14 cellular contexts compared by ENCODE assay signal in genomic region chr10:93059975-93060886, GRCh38. TPM values are rescaled to one million over a fixed set of nuclear protein-coding genes. Genes with fewer than 3 reads are reported as not detected.
A peak's percentile ranks its signal among the peaks of the same experiment; 100 is the strongest.
DNase-seq lines count a peak whose midpoint lies in the region; ATAC-seq and TF ChIP-seq lines count a peak whose summit lies in the region.
"Had no signal": no experiment of that assay in that cellular context is flagged by ENCODE, and none has a peak within 500 bp of the region (broad histone marks: within the 10 kb centered on the region; RNA-seq: fewer than 3 reads in every experiment).

A gene with protein sequence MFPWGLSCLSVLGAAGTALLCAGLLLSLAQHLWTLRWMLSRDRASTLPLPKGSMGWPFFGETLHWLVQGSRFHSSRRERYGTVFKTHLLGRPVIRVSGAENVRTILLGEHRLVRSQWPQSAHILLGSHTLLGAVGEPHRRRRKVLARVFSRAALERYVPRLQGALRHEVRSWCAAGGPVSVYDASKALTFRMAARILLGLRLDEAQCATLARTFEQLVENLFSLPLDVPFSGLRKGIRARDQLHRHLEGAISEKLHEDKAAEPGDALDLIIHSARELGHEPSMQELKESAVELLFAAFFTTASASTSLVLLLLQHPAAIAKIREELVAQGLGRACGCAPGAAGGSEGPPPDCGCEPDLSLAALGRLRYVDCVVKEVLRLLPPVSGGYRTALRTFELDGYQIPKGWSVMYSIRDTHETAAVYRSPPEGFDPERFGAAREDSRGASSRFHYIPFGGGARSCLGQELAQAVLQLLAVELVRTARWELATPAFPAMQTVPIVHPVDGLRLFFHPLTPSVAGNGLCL (plus strand): TSS chr10:93060798. CDS start chr10:93061264, 466 bp downstream.

- peaks cover 97% of the 10 kb centered on the region for H3K27me3 ChIP-seq in cardiac muscle cell
- peaks cover 9 to 13% of the 10 kb centered on the region in 2 donors for H3K27me3 ChIP-seq in right atrium auricular region
- peaks cover 53% of the 10 kb centered on the region for H3K27me3 ChIP-seq in mesendoderm (ENCODE audit: insufficient read depth, low read length, poor library complexity)
- H3K27me3 ChIP-seq in aorta (ENCODE audit: control insufficient read depth in 1 of 2, insufficient read depth in 2 of 2, low read length in 1 of 2): no peaks in the 10 kb centered on the region
- H3K27me3 ChIP-seq: pancreas had no signal

- H3K27ac ChIP-seq in cardiac muscle cell: no peak within 1 kb of the TSS
- no peak within 1 kb of the TSS for H3K27ac ChIP-seq in right atrium auricular region
- H3K27ac ChIP-seq in mesendoderm (ENCODE audit: low read depth, low read length): no peak within 1 kb of the TSS
- H3K27ac ChIP-seq in aorta (ENCODE audit: low read depth in 1 of 2, low read length in 2 of 2): no peak within 1 kb of the TSS
- H3K27ac ChIP-seq: pancreas had no signal

- H3K18ac ChIP-seq in mesendoderm (ENCODE audit: low read length): no peak within 1 kb of the TSS

- H3K4me2 ChIP-seq in mesendoderm (ENCODE audit: low read length): peak within 1 kb of the TSS; percentile 24

- H3K4ac ChIP-seq in mesendoderm (ENCODE audit: low read depth, low read length): no peak within 1 kb of the TSS

- peaks cover 16% of the 10 kb centered on the region for H3K4me1 Mint-ChIP-seq in chondrocyte (ENCODE audit: low read depth)
- H3K4me1 Mint-ChIP-seq in activated CD8-positive, alpha-beta memory T cell treated with anti-CD3 and anti-CD28 coated beads, Interleukin-2, amount 10 ng/mL, durations not matched to agents 7 days and 5 days: peaks cover 15% of the 10 kb centered on the region

- H3K27me3 Mint-ChIP-seq in chondrocyte (ENCODE audit: low read depth): peaks cover 17% of the 10 kb centered on the region
- peaks cover 37% of the 10 kb centered on the region for H3K27me3 Mint-ChIP-seq in activated CD8-positive, alpha-beta memory T cell treated with anti-CD3 and anti-CD28 coated beads, Interleukin-2, amount 10 ng/mL, durations not matched to agents 7 days and 5 days

- H3K9me3 ChIP-seq in cardiac muscle cell (ENCODE audit: low read depth): no peaks in the 10 kb centered on the region
- no peaks in the 10 kb centered on the region for H3K9me3 ChIP-seq in right atrium auricular region
- no peaks in the 10 kb centered on the region for H3K9me3 ChIP-seq in aorta (ENCODE audit: control insufficient read depth, low read length)
- H3K9me3 ChIP-seq: pancreas had no signal

- H2BK5ac ChIP-seq in mesendoderm (ENCODE audit: low read length): no peak within 1 kb of the TSS

- H3K27ac Mint-ChIP-seq in chondrocyte (ENCODE audit: unreplicated experiment): no peak within 1 kb of the TSS
- no peak within 1 kb of the TSS for H3K27ac Mint-ChIP-seq in activated CD8-positive, alpha-beta memory T cell treated with anti-CD3 and anti-CD28 coated beads, Interleukin-2, amount 10 ng/mL, durations not matched to agents 7 days and 5 days

- no peaks in the 10 kb centered on the region for H3K79me1 ChIP-seq in mesendoderm (ENCODE audit: low read length)

- H3K36me3 Mint-ChIP-seq in chondrocyte (ENCODE audit: low read depth): peaks cover 2% of the 10 kb centered on the region
- peaks cover 1% of the 10 kb centered on the region for H3K36me3 Mint-ChIP-seq in activated CD8-positive, alpha-beta memory T cell treated with anti-CD3 and anti-CD28 coated beads, Interleukin-2, amount 10 ng/mL, durations not matched to agents 7 days and 5 days

- no peak within 1 kb of the TSS for H4K8ac ChIP-seq in mesendoderm (ENCODE audit: low read depth, low read length)

- H4K5ac ChIP-seq in mesendoderm (ENCODE audit: low read length): no peak within 1 kb of the TSS

- no peak within 1 kb of the TSS for H3K9ac ChIP-seq in mesendoderm (ENCODE audit: low read length)

- no peak for TF ChIP-seq CTCF in cardiac muscle cell (IDR thresholded peaks at IDR 0.05; ENCODE audit: low read depth, low read length)
- TF ChIP-seq CTCF in right atrium auricular region (IDR thresholded peaks at IDR 0.05): no peak
- TF ChIP-seq CTCF in chondrocyte (IDR thresholded peaks at IDR 0.05): no peak

- H3K4me3 ChIP-seq in cardiac muscle cell (peak within 1 kb of the TSS; percentile 3), right atrium auricular region (no peak within 1 kb of the TSS), mesendoderm (ENCODE audit: low read length) (no peak within 1 kb of the TSS), aorta (ENCODE audit: low read length in 2 of 2) (no peak within 1 kb of the TSS)

- no peaks in the 10 kb centered on the region for H3K79me2 ChIP-seq in mesendoderm (ENCODE audit: control insufficient read depth, insufficient read depth, low read length)

- no CpG with 5 or more reads among the region's 67 CpGs for WGBS in mesendoderm (ENCODE audit: extremely low coverage, insufficient coverage, low lambda C conversion rate)
- 32 to 42% methylated on average over 65 to 67 of the region's 67 CpGs for WGBS in aorta, 2 donors

- H3K36me3 ChIP-seq in cardiac muscle cell (no peaks in the 10 kb centered on the region), right atrium auricular region (no peaks in the 10 kb centered on the region), mesendoderm (ENCODE audit: control insufficient read depth, insufficient read depth, low read length) (no peaks in the 10 kb centered on the region), aorta (ENCODE audit: control insufficient read depth in 1 of 2, insufficient read depth in 2 of 2, low read length in 1 of 2) (no peaks in the 10 kb centered on the region)
- H3K36me3 ChIP-seq: pancreas had no signal

- H2AK5ac ChIP-seq in mesendoderm (ENCODE audit: low read length): no peak within 1 kb of the TSS

- CTCF ChIA-PET in activated CD8-positive, alpha-beta memory T cell treated with anti-CD3 and anti-CD28 coated beads, Interleukin-2, amount 10 ng/mL, durations not matched to agents 7 days and 5 days (lab: Charles Lee): interaction anchor here (1.6 kb wide), 1 partner anchor 19 kb away, joined by 3 read pairs; no protein-coding TSS in a partner anchor

- DNase-seq in cardiac muscle cell (ENCODE audit: low read depth in 1 of 2, low spot score in 1 of 2) (no peak), right atrium auricular region (ENCODE audit: low spot score) (no peak), chondrocyte (ENCODE audit: low spot score) (no peak), mesendoderm (no peak), aorta (no peak), GM19238 (ENCODE audit: insufficient read length, low spot score) (no peak), D341Med (ENCODE audit: low spot score) (no peak)
- DNase-seq in activated CD8-positive, alpha-beta memory T cell treated with anti-CD3 and anti-CD28 coated beads, Interleukin-2, amount 10 ng/mL, durations not matched to agents 7 days and 5 days: no peak
- DNase-seq: anterior cingulate cortex; Kasumi-1; NCI-H69; pancreas; stimulated activated CD4-positive, alpha-beta T cell treated with anti-CD3 and anti-CD28 coated beads, Interleukin-15, amount 100 ng/mL, for 24 hours had no signal

- intact Hi-C loops in aorta (cut with DNase I): no loop called here

- peak; percentile 13 for ATAC-seq in aorta (ENCODE audit: low FRiP score)
- ATAC-seq in activated CD8-positive, alpha-beta memory T cell treated with anti-CD3 and anti-CD28 coated beads, Interleukin-2, amount 10 ng/mL, durations not matched to agents 7 days and 5 days: no peak
- ATAC-seq: pancreas had no signal

- no peaks in the 10 kb centered on the region for H3K4me1 ChIP-seq in cardiac muscle cell (ENCODE audit: low read depth)
- H3K4me1 ChIP-seq in right atrium auricular region: peaks cover 0 to 34% of the 10 kb centered on the region in 2 donors
- no peaks in the 10 kb centered on the region for H3K4me1 ChIP-seq in mesendoderm (ENCODE audit: control insufficient read depth, low read depth, low read length)
- no peaks in the 10 kb centered on the region for H3K4me1 ChIP-seq in aorta (ENCODE audit: control insufficient read depth in 1 of 2, insufficient read depth in 2 of 2, low read length in 2 of 2)

- no peaks in the 10 kb centered on the region for H3K9me3 Mint-ChIP-seq in chondrocyte (ENCODE audit: low read depth)
- H3K9me3 Mint-ChIP-seq in activated CD8-positive, alpha-beta memory T cell treated with anti-CD3 and anti-CD28 coated beads, Interleukin-2, amount 10 ng/mL, durations not matched to agents 7 days and 5 days (ENCODE audit: low read depth): no peaks in the 10 kb centered on the region

- no peak within 1 kb of the TSS for H3K23ac ChIP-seq in mesendoderm (ENCODE audit: low read length)

- no peak within 1 kb of the TSS for H2BK15ac ChIP-seq in mesendoderm (replicated peaks; ENCODE audit: low read depth)

- no peak within 1 kb of the TSS for H2BK120ac ChIP-seq in mesendoderm (ENCODE audit: low read depth, low read length)

- H3K4me3 Mint-ChIP-seq in chondrocyte (ENCODE audit: unreplicated experiment): peak within 1 kb of the TSS; percentile 13
- H3K4me3 Mint-ChIP-seq in activated CD8-positive, alpha-beta memory T cell treated with anti-CD3 and anti-CD28 coated beads, Interleukin-2, amount 10 ng/mL, durations not matched to agents 7 days and 5 days: no peak within 1 kb of the TSS

- no peak within 1 kb of the TSS for H3K56ac ChIP-seq in mesendoderm (ENCODE audit: low read length)

RNA-seq across cellular contexts. Expression of the gene that starts here (rescaled TPM):
- total RNA-seq in cardiac muscle cell (0.06 and 0.21 TPM in 2 replicates), right atrium auricular region (not detected), chondrocyte (0.10 to 0.25 TPM (median 0.15 TPM) in 3 replicates), aorta (under 1 TPM; 0.21 to 0.23 TPM)
- polyA plus RNA-seq in cardiac muscle cell (0.06 TPM in 1 of 2 replicates, not detected in the other), aorta (not detected)
- polyA plus RNA-seq in mesendoderm (2013, experiment 1 of 2): 0.10 TPM
- polyA plus RNA-seq in mesendoderm (2013, experiment 2 of 2): 0.08 TPM
- under 1 TPM; 0.05 to 0.18 TPM for total RNA-seq in activated CD8-positive, alpha-beta memory T cell treated with anti-CD3 and anti-CD28 coated beads, Interleukin-2, amount 10 ng/mL, durations not matched to agents 7 days and 5 days
- total RNA-seq: lower leg skin had no signal

Comparison
In these comparisons a context has a peak if more than half of its experiments do, and no peak if none do; other contexts are left out.
1. Peak in ATAC-seq in aorta; RNA of the gene not detected or under 1 TPM.